ENCODE assay signal across 11 cellular contexts in genomic region chr5:38468978-38469706, GRCh38.
A peak's percentile ranks its signal among the peaks of the same experiment; 100 is the strongest.
DNase-seq lines count a peak whose midpoint lies in the region; ATAC-seq, FAIRE-seq and TF ChIP-seq lines count a peak whose summit lies in the region.
"Had no signal": no experiment of that assay in that cellular context is flagged by ENCODE, and none has a peak within 500 bp of the region (broad histone marks: within the 10 kb centered on the region; RNA-seq: fewer than 3 reads in every experiment).

No MANE protein-coding gene starts in this region.

- H3K4me2 ChIP-seq in HepG2 (ENCODE audit: low read depth, low read length) = peak overlapping the region; percentile 33; the same call in 1 of the 2 replicates

- DNase-seq in H4 (ENCODE audit: low spot score) = peak; percentile 1
- peak; percentile 84 for DNase-seq in choroid plexus epithelial cell (ENCODE audit: low read depth)
- DNase-seq in HepG2 (ENCODE audit: low spot score) = no peak
- peak; percentile 83 for DNase-seq in skeletal muscle cell (ENCODE audit: low read depth)
- DNase-seq in erythroblast (lab: John Stamatoyannopoulos, UW) = no peak
- no peak for DNase-seq in HT-29 (ENCODE audit: low spot score)
- DNase-seq in NCI-H1694 treated with DMSO at 0.1 percent for 48 hours (lab: John Stamatoyannopoulos, UW) = no peak
- DNase-seq: NCI-H774 had no signal

- TF ChIP-seq EP300 in HepG2 (IDR thresholded peaks at IDR 0.05; ENCODE audit: low read depth in 2 of 2, low read length in 2 of 2) (no peak), HepG2 (CRISPR knock-in tag; IDR thresholded peaks at IDR 0.05; ENCODE audit: borderline replicate concordance) (no peak)

- peaks cover 0 to 1% of the 10 kb centered on the region in 2 experiments; a peak in 1 of 5 replicates for H3K27me3 ChIP-seq in HepG2 (ENCODE audit: control insufficient read depth in 1 of 2, insufficient read depth in 2 of 2, low read length in 2 of 2)

- H3K4me3 ChIP-seq in choroid plexus epithelial cell (ENCODE audit: low read depth, low read length) (no peak overlapping the region), HepG2 (replicated peaks in 1 of 3; ENCODE audit: insufficient read depth in 1 of 3, low read depth in 2 of 3, low read length in 3 of 3) (no peak overlapping the region; a peak in 1 of 6 replicates), skeletal muscle cell (ENCODE audit: low read depth, low read length) (no peak overlapping the region)
- H3K4me3 ChIP-seq: prostate gland had no signal

- no peak for ATAC-seq in HepG2
- ATAC-seq in GM19324 (IDR thresholded peaks at IDR 0.05; ENCODE audit: low FRiP score, unreplicated experiment) = no peak

- no peak for FAIRE-seq in HepG2 (lab: Jason Lieb, UNC)
- FAIRE-seq: colon had no signal

- no peak overlapping the region for H2AFZ ChIP-seq in HepG2 (ENCODE audit: low read length)

- TF ChIP-seq RAD21 in HepG2 (CRISPR knock-in tag; IDR thresholded peaks at IDR 0.05) = no peak

- no peaks in the 10 kb centered on the region for H3K36me3 ChIP-seq in HepG2 (replicated peaks in 1 of 2; ENCODE audit: control insufficient read depth in 1 of 2, insufficient read depth in 2 of 2, low read length in 2 of 2)
- H3K36me3 ChIP-seq: prostate gland had no signal

- no peak for TF ChIP-seq CTCF in choroid plexus epithelial cell (conservative IDR thresholded peaks at IDR 0.05; ENCODE audit: low read depth, low read length)
- TF ChIP-seq CTCF in HepG2 (CRISPR knock-in tag; IDR thresholded peaks at IDR 0.05) = no peak

- BruUV-seq in HepG2 (replicated peaks; lab: Mats Ljungman, UMichigan) = no TSS peak

- 55% methylated on average over 18 of the region's 18 CpGs for WGBS in HepG2 (ENCODE audit: low lambda C conversion rate)

- no peaks in the 10 kb centered on the region for H4K20me1 ChIP-seq in HepG2 (ENCODE audit: insufficient read depth, low read length)

- H3K4me1 ChIP-seq in HepG2 (ENCODE audit: insufficient read depth, low read length) = peaks cover 54% of the 10 kb centered on the region
- H3K4me1 ChIP-seq: prostate gland had no signal

- intact Hi-C loops in HepG2 (cut with micrococcal nuclease; ENCODE audit: unreplicated experiment) = no loop called here

- in situ Hi-C loops in HepG2 (cut with HindIII; ENCODE audit: extremely low pct_ligation_motif_present, low pct_unique_long_range_greater_than_20kb) = no loop called here

- no peaks in the 10 kb centered on the region for H3K9me3 ChIP-seq in HepG2 (ENCODE audit: low read length)
- H3K9me3 ChIP-seq: prostate gland had no signal

- CTCF ChIA-PET in HepG2 (lab: Yijun Ruan, JAX; ENCODE audit: low intra/inter-chr PET ratio, low total read pairs) = no interaction called here

- no peak for TF ChIP-seq POLR2A in HepG2 (IDR thresholded peaks at IDR 0.05; ENCODE audit: insufficient read depth in 1 of 2, low read depth in 2 of 2, low read length in 2 of 2)
- no peak for TF ChIP-seq POLR2A in erythroblast (IDR thresholded peaks at IDR 0.05; ENCODE audit: low read length)

- no peak overlapping the region for H3K9ac ChIP-seq in HepG2 (ENCODE audit: insufficient read depth, low read depth, low read length)

- H3K79me2 ChIP-seq in HepG2 (ENCODE audit: insufficient read depth, low read length) = no peaks in the 10 kb centered on the region

- no peak overlapping the region for H3K27ac ChIP-seq in HepG2 (ENCODE audit: extremely low read length, insufficient read depth, low read length)

- POLR2A ChIA-PET in HepG2 (lab: Yijun Ruan, JAX) = interaction anchor here (1.1 kb wide), 1 partner anchor 64 kb away, joined by 3 read pairs; no protein-coding TSS in a partner anchor

TF ChIP-seq in HepG2, 621 proteins besides CTCF, POLR2A, EP300 and RAD21:
- TF ChIP-seq, protein P1, sequence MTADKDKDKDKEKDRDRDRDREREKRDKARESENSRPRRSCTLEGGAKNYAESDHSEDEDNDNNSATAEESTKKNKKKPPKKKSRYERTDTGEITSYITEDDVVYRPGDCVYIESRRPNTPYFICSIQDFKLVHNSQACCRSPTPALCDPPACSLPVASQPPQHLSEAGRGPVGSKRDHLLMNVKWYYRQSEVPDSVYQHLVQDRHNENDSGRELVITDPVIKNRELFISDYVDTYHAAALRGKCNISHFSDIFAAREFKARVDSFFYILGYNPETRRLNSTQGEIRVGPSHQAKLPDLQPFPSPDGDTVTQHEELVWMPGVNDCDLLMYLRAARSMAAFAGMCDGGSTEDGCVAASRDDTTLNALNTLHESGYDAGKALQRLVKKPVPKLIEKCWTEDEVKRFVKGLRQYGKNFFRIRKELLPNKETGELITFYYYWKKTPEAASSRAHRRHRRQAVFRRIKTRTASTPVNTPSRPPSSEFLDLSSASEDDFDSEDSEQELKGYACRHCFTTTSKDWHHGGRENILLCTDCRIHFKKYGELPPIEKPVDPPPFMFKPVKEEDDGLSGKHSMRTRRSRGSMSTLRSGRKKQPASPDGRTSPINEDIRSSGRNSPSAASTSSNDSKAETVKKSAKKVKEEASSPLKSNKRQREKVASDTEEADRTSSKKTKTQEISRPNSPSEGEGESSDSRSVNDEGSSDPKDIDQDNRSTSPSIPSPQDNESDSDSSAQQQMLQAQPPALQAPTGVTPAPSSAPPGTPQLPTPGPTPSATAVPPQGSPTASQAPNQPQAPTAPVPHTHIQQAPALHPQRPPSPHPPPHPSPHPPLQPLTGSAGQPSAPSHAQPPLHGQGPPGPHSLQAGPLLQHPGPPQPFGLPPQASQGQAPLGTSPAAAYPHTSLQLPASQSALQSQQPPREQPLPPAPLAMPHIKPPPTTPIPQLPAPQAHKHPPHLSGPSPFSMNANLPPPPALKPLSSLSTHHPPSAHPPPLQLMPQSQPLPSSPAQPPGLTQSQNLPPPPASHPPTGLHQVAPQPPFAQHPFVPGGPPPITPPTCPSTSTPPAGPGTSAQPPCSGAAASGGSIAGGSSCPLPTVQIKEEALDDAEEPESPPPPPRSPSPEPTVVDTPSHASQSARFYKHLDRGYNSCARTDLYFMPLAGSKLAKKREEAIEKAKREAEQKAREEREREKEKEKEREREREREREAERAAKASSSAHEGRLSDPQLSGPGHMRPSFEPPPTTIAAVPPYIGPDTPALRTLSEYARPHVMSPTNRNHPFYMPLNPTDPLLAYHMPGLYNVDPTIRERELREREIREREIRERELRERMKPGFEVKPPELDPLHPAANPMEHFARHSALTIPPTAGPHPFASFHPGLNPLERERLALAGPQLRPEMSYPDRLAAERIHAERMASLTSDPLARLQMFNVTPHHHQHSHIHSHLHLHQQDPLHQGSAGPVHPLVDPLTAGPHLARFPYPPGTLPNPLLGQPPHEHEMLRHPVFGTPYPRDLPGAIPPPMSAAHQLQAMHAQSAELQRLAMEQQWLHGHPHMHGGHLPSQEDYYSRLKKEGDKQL (CRISPR knock-in tag; IDR thresholded peaks at IDR 0.05; ENCODE audit: low read depth) = no peak
- TF ChIP-seq NFKBIZ (CRISPR knock-in tag; IDR thresholded peaks at IDR 0.05) (no peak), BCL6 (CRISPR knock-in tag; IDR thresholded peaks at IDR 0.05) (peak; percentile 49; the same call in 1 of the 2 replicates)
TF ChIP-seq in HepG2: peak in this region for 1.

Comparison
In these comparisons a context has a peak if more than half of its experiments do, and no peak if none do; other contexts are left out.
1. DNase-seq: peak in H4 (single experiment), choroid plexus epithelial cell (single experiment) and skeletal muscle cell (single experiment); none in HepG2 (single experiment), erythroblast (0 of 2), HT-29 (single experiment) and NCI-H1694 treated with DMSO at 0.1 percent for 48 hours (single experiment).